6 cellular contexts compared by ENCODE assay signal in genomic region chr20:62012631-62013030, GRCh38.
"Had no signal": no experiment of that assay in that cellular context is flagged by ENCODE, and none has a peak within 500 bp of the region (broad histone marks: within the 10 kb centered on the region; RNA-seq: fewer than 3 reads in every experiment).

No MANE protein-coding gene starts in this region.

- ATAC-seq: GM23338, HepG2 had no signal

- H3K4me3 ChIP-seq: GM23338 had no signal

- H3K27me3 Mint-ChIP-seq: IgD-negative memory B cell had no signal

- DNase-seq: H9, HCEC 1CT had no signal

- H3K27ac ChIP-seq: HL-60 had no signal

- H3K9me3 Mint-ChIP-seq: GM23338, H9, IgD-negative memory B cell had no signal

- H3K27ac Mint-ChIP-seq: GM23338, IgD-negative memory B cell had no signal

- H3K4me3 Mint-ChIP-seq: GM23338, H9, IgD-negative memory B cell had no signal
